In the genomic region with DNA sequence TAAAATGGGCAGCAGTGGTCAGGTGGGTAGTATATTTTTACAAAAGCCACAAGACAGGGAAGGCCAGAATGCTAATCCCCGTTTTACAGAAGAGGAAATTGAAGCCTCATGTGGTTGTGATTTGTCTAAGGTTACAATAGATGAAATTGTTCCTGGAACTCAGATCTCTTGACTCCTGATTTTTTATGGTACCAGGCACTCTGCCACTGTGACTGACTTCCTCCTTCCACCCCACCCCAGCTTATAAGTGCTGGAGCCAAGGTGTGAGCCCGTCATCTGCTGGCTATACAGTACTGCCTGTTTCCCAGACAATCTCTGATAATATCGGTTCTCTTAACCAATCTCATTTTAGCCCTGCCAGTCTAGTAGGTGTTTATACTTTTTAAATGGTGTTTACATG, we compare ENCODE assay signal across 16 cellular contexts. TPM values are rescaled to one million over a fixed set of nuclear protein-coding genes. Genes with fewer than 3 reads are reported as not detected.
DNase-seq lines count a peak whose midpoint lies in the region; ATAC-seq and TF ChIP-seq lines count a peak whose summit lies in the region.
"Had no signal": no experiment of that assay in that cellular context is flagged by ENCODE, and none has a peak within 500 bp of the region (broad histone marks: within the 10 kb centered on the region; RNA-seq: fewer than 3 reads in every experiment).

No MANE protein-coding gene starts in this region.

- peak; percentile 35; the same call in 1 of the 2 replicates for ATAC-seq in PC-3
- ATAC-seq in mucosa of descending colon: peak; percentile 82
- no peak for ATAC-seq in GM21528 (IDR thresholded peaks at IDR 0.05; ENCODE audit: low FRiP score, unreplicated experiment)
- ATAC-seq: naive thymus-derived CD4-positive, alpha-beta T cell; Right ventricle myocardium inferior had no signal

- TF ChIP-seq CTCF in MM.1S (IDR thresholded peaks at IDR 0.05; ENCODE audit: low read length) (no peak), PC-3 (conservative IDR thresholded peaks at IDR 0.05; ENCODE audit: low read depth, low read length) (no peak), mucosa of descending colon (IDR thresholded peaks at IDR 0.05) (no peak)

- H3K4me1 ChIP-seq in MM.1S (ENCODE audit: low read length): peaks cover 33% of the 10 kb centered on the region
- H3K4me1 ChIP-seq in PC-3 (ENCODE audit: insufficient read depth, low read length): peaks cover 10% of the 10 kb centered on the region
- no peaks in the 10 kb centered on the region for H3K4me1 ChIP-seq in mucosa of descending colon (ENCODE audit: low read depth)
- H3K4me1 ChIP-seq: Caco-2 had no signal

- H2AFZ ChIP-seq in MM.1S (ENCODE audit: low read length) (no peak overlapping the region), PC-3 (ENCODE audit: low read length) (no peak overlapping the region)

- peak; percentile 79 for DNase-seq in COR-L47 (lab: John Stamatoyannopoulos, UW)
- DNase-seq in MM.1S: no peak
- DNase-seq in PC-3: peak; percentile 30
- peak; percentile 60 to 90 (median 70) for DNase-seq in mucosa of descending colon
- DNase-seq in A172 (ENCODE audit: low spot score): no peak
- DNase-seq in activated CD4-positive, alpha-beta T cell treated with anti-CD3 and anti-CD28 coated beads, Interleukin-2, amount 50 U/mL, for 1 hour: no peak
- DNase-seq in NCI-H524 (lab: John Stamatoyannopoulos, UW): no peak
- DNase-seq: activated CD8-positive, alpha-beta memory T cell treated with anti-CD3 and anti-CD28 coated beads, Interleukin-2, amount 50 U/mL, for 4 hours; Caco-2; effector memory CD4-positive, alpha-beta T cell; naive thymus-derived CD4-positive, alpha-beta T cell; NCI-H187 had no signal

- no peaks in the 10 kb centered on the region for H3K36me3 ChIP-seq in MM.1S (replicated peaks; ENCODE audit: insufficient read depth, low read length)
- H3K36me3 ChIP-seq in PC-3 (ENCODE audit: low read depth, low read length): no peaks in the 10 kb centered on the region
- H3K36me3 ChIP-seq in mucosa of descending colon (ENCODE audit: low read depth): no peaks in the 10 kb centered on the region

- H3K9me3 ChIP-seq in MM.1S (replicated peaks; ENCODE audit: insufficient read depth, low read length): no peaks in the 10 kb centered on the region
- H3K9me3 ChIP-seq in PC-3 (ENCODE audit: low read length): no peaks in the 10 kb centered on the region
- no peaks in the 10 kb centered on the region for H3K9me3 ChIP-seq in mucosa of descending colon
- H3K9me3 ChIP-seq: Caco-2 had no signal

- H3F3A ChIP-seq in MM.1S (ENCODE audit: insufficient read depth, low read length) (peaks cover 6% of the 10 kb centered on the region; the same call in 1 of the 2 replicates), PC-3 (ENCODE audit: low read length, unreplicated experiment) (no peaks in the 10 kb centered on the region)

- intact Hi-C loops in PC-3 (cut with micrococcal nuclease) (no loop called here), mucosa of descending colon (cut with DNase I, micrococcal nuclease) (no loop called here)

- H3K9me2 ChIP-seq in MM.1S (replicated peaks; ENCODE audit: insufficient read depth, low read length): no peaks in the 10 kb centered on the region
- no peaks in the 10 kb centered on the region for H3K9me2 ChIP-seq in PC-3 (replicated peaks; ENCODE audit: low read length)

- CTCF ChIA-PET in PC-3 (lab: Charles Lee): no interaction called here

- POLR2A ChIA-PET in PC-3 (lab: Charles Lee; ENCODE audit: unreplicated experiment): no interaction called here

- H3K4me3 ChIP-seq in MM.1S (ENCODE audit: low read length) (no peak overlapping the region), PC-3 (ENCODE audit: low read length) (no peak overlapping the region), mucosa of descending colon (no peak overlapping the region)

- H3K27me3 ChIP-seq in MM.1S (replicated peaks; ENCODE audit: insufficient read depth, low read length) (no peaks in the 10 kb centered on the region), PC-3 (ENCODE audit: low read length) (no peaks in the 10 kb centered on the region)

- H3K9ac ChIP-seq in MM.1S (ENCODE audit: low read length) (no peak overlapping the region), PC-3 (ENCODE audit: low read length) (no peak overlapping the region)

- H3K27ac ChIP-seq in MM.1S (ENCODE audit: low read length) (no peak overlapping the region), PC-3 (ENCODE audit: low read length) (no peak overlapping the region)

- H3K79me2 ChIP-seq in MM.1S (ENCODE audit: low read length) (no peaks in the 10 kb centered on the region), PC-3 (ENCODE audit: low read length) (no peaks in the 10 kb centered on the region)

- H4K20me1 ChIP-seq in MM.1S (ENCODE audit: insufficient read depth, low read length): no peaks in the 10 kb centered on the region
- H4K20me1 ChIP-seq in PC-3 (ENCODE audit: low read length): no peaks in the 10 kb centered on the region

- H3K4me2 ChIP-seq in MM.1S (ENCODE audit: low read depth, low read length) (0 out of 2 replicates have a peak overlapping the region, but pooled peaks have one; percentile 0), PC-3 (ENCODE audit: low read length) (no peak overlapping the region)

- no TSS peak for BruUV-seq in PC-3 (replicated peaks; lab: Mats Ljungman, UMichigan)

RNA-seq across cellular contexts. Expression of a gene that starts 1.9 kb away (rescaled TPM):
- 0.12 TPM in 1 of 2 replicates, not detected in the other for total RNA-seq in PC-3 (2014; rRNA removed)
- 100 to 1,000 TPM in 1 of 3 donors, 10 to 100 TPM in 2; 25.8 to 105 (median 27.9) TPM for total RNA-seq in mucosa of descending colon
- not detected in 2 replicates for total RNA-seq in A172 (2014; rRNA removed; shearing (Covaris generic))
- total RNA-seq: naive thymus-derived CD4-positive, alpha-beta T cell; progenitor cell of endocrine pancreas; subcutaneous adipose tissue had no signal

Comparison
In these comparisons a context has a peak if more than half of its experiments do, and no peak if none do; other contexts are left out.
1. DNase-seq: peak in COR-L47 (single experiment), PC-3 (single experiment) and mucosa of descending colon (3 of 3); none in MM.1S (single experiment), A172 (single experiment), activated CD4-positive, alpha-beta T cell treated with anti-CD3 and anti-CD28 coated beads, Interleukin-2, amount 50 U/mL, for 1 hour (single experiment) and NCI-H524 (0 of 2).
2. RNA of a gene that starts 1.9 kb away (total RNA-seq): 25.8 to 105 TPM in mucosa of descending colon; 0.12 TPM in PC-3 and not detected in A172; every median in the first group is over 10 times any median in the second.